In genomic region chr1:1212780-1213152, GRCh38 we compare ENCODE assay signal across 10 cellular contexts. TPM values are rescaled to one million over a fixed set of nuclear protein-coding genes. Genes with fewer than 3 reads are reported as not detected.
A peak's percentile ranks its signal among the peaks of the same experiment; 100 is the strongest.
DNase-seq lines count a peak whose midpoint lies in the region; ATAC-seq and TF ChIP-seq lines count a peak whose summit lies in the region.
"Had no signal": no experiment of that assay in that cellular context is flagged by ENCODE, and none has a peak within 500 bp of the region (broad histone marks: within the 10 kb centered on the region; RNA-seq: fewer than 3 reads in every experiment).

No MANE protein-coding gene starts in this region.

- H3K9ac ChIP-seq in colonic mucosa (ENCODE audit: low read depth in 2 of 2, low read length in 2 of 2), result peak overlapping the region in 1 of 2 donors; percentile 40

- H3K27me3 ChIP-seq in colonic mucosa (no peaks in the 10 kb centered on the region), osteoblast (ENCODE audit: insufficient read depth, low read length) (no peaks in the 10 kb centered on the region)

- H3K4me2 ChIP-seq in osteoblast (ENCODE audit: insufficient read depth, low read length), result no peak overlapping the region

- H3K9me3 ChIP-seq in colonic mucosa (no peaks in the 10 kb centered on the region), osteoblast (ENCODE audit: low read depth, low read length) (no peaks in the 10 kb centered on the region)

- H3K4me1 ChIP-seq in colonic mucosa (no peaks in the 10 kb centered on the region), osteoblast (ENCODE audit: insufficient read depth, low read length) (peaks cover 11% of the 10 kb centered on the region)

- DNase-seq in CMK (ENCODE audit: low read depth) (peak; percentile 97), RPMI7951 (ENCODE audit: low read depth) (peak; percentile 44), colonic mucosa (no peak), osteoblast (ENCODE audit: insufficient read length, low spot score, missing footprints) (peak; percentile 95), GM19240 (ENCODE audit: insufficient read length, low spot score) (no peak), ecto neural progenitor cell (ENCODE audit: low spot score) (no peak)
- DNase-seq: HFFc6 had no signal

- H3K27ac ChIP-seq in colonic mucosa (no peak overlapping the region), osteoblast (ENCODE audit: low read depth, low read length) (no peak overlapping the region)
- H3K27ac ChIP-seq: VCaP had no signal

- no peak overlapping the region for H2AFZ ChIP-seq in osteoblast (ENCODE audit: low read length)

- H3K4me3 ChIP-seq in colonic mucosa, result peak overlapping the region; percentile 23
- H3K4me3 ChIP-seq in osteoblast (ENCODE audit: insufficient read depth, low read length), result no peak overlapping the region

- no peak for TF ChIP-seq CTCF in colonic mucosa (IDR thresholded peaks at IDR 0.05)
- TF ChIP-seq CTCF in osteoblast (IDR thresholded peaks at IDR 0.05; ENCODE audit: extremely low read depth, low read depth, low read length), result no peak

- H3K36me3 ChIP-seq in colonic mucosa (peaks cover 4% of the 10 kb centered on the region), osteoblast (ENCODE audit: insufficient read depth, low read length) (peaks cover 5% of the 10 kb centered on the region)

- intact Hi-C loops in colonic mucosa (cut with DNase I), result no loop called here

- no peaks in the 10 kb centered on the region for H3K79me2 ChIP-seq in osteoblast (ENCODE audit: insufficient read depth, low read length)

- ATAC-seq in GM18861 (IDR thresholded peaks at IDR 0.05; ENCODE audit: unreplicated experiment), result no peak
- ATAC-seq in HG02840 (IDR thresholded peaks at IDR 0.05; ENCODE audit: low FRiP score, unreplicated experiment), result no peak

- H4K20me1 ChIP-seq in osteoblast (ENCODE audit: insufficient read depth, low read length), result no peaks in the 10 kb centered on the region

RNA-seq across cellular contexts. Expression of gene TNFRSF4, which starts 1.2 kb away (rescaled TPM):
- total RNA-seq in RPMI7951 (2014; rRNA removed; shearing (Covaris generic)), result 0.10 TPM in 1 of 2 replicates, not detected in the other
- 1 to 10 TPM; 1.2 to 2.3 TPM for total RNA-seq in colonic mucosa
- total RNA-seq in osteoblast, result under 0.01 TPM in 1 of 2 replicates, not detected in the other

RNA-seq across cellular contexts. Expression of gene TNFRSF18, which starts 6.4 kb away (rescaled TPM):
- not detected in 2 replicates for total RNA-seq in RPMI7951 (2014; rRNA removed; shearing (Covaris generic))
- total RNA-seq in colonic mucosa (1 to 10 TPM in 1 of 2 donors, under 1 TPM in 1; 0.61 to 1.7 TPM), osteoblast (0.29 TPM in 1 of 2 replicates, not detected in the other)
- total RNA-seq: HFFc6 had no signal

RNA-seq across cellular contexts. Expression of gene SDF4, which starts 19.0 kb away (rescaled TPM):
- 74.4 and 80.5 TPM in 2 replicates for total RNA-seq in RPMI7951 (2014; rRNA removed; shearing (Covaris generic))
- 100 to 1,000 TPM; 202 to 325 TPM for total RNA-seq in colonic mucosa
- 136 and 151 TPM in 2 replicates for total RNA-seq in osteoblast

RNA-seq across cellular contexts. Expression of gene B3GALT6, which starts 19.3 kb away (rescaled TPM):
- 13.9 and 18.2 TPM in 2 replicates for total RNA-seq in RPMI7951 (2014; rRNA removed; shearing (Covaris generic))
- 10 to 100 TPM in 1 of 2 donors, 1 to 10 TPM in 1; 8.0 to 12.0 TPM for total RNA-seq in colonic mucosa
- total RNA-seq in osteoblast, result 26.5 and 29.7 TPM in 2 replicates

RNA-seq across cellular contexts. Expression of gene C1QTNF12, which starts 33.8 kb away (rescaled TPM):
- not detected in 2 replicates for total RNA-seq in RPMI7951 (2014; rRNA removed; shearing (Covaris generic))
- total RNA-seq in colonic mucosa (10 to 100 TPM; 21.3 to 34.2 TPM), osteoblast (0.36 and 0.59 TPM in 2 replicates)

Comparison
In these comparisons a context has a peak if more than half of its experiments do, and no peak if none do; other contexts are left out.
1. DNase-seq: peak in CMK (single experiment), RPMI7951 (single experiment) and osteoblast (single experiment); none in colonic mucosa (single experiment), GM19240 (single experiment) and ecto neural progenitor cell (single experiment).